In genomic region chr15:85344653-85345104, GRCh38 we compare ENCODE assay signal across 8 cellular contexts. TPM values are rescaled to one million over a fixed set of nuclear protein-coding genes. Genes with fewer than 3 reads are reported as not detected.
DNase-seq lines count a peak whose midpoint lies in the region; ATAC-seq, FAIRE-seq and TF ChIP-seq lines count a peak whose summit lies in the region.
"Not testable (repeated sequence)": the region's sequence is repeated elsewhere in the genome, so short reads cannot be mapped to it uniquely, and the experiment has no call there.

No MANE protein-coding gene starts in this region.

- ATAC-seq in left colon: peak; percentile 45
- peak in 2 of 4 donors; percentile 28 to 42 for ATAC-seq in psoas muscle

- not testable (repeated sequence) for H3K9me3 ChIP-seq in psoas muscle, vagina

- H3K36me3 ChIP-seq in bronchial epithelial cell (ENCODE audit: control insufficient read depth, insufficient read depth, low read length); psoas muscle (ENCODE audit: insufficient read depth in 1 of 2, low read depth in 1 of 2); vagina: not testable (repeated sequence)

- H3K27ac ChIP-seq in RWPE1: peak overlapping the region; percentile 98
- not testable (repeated sequence) for H3K27ac ChIP-seq in psoas muscle
- peak overlapping the region; percentile 70 for H3K27ac ChIP-seq in vagina

- intact Hi-C loops in left colon (cut with DNase I, micrococcal nuclease); psoas muscle (cut with DNase I); vagina (cut with DNase I): not testable (repeated sequence)

- CTCF ChIA-PET in RWPE1 (lab: Yijun Ruan, JAX): not testable (repeated sequence)

- not testable (repeated sequence) for H3K27me3 ChIP-seq in bronchial epithelial cell (ENCODE audit: control insufficient read depth, insufficient read depth, low read length); psoas muscle (ENCODE audit: insufficient read depth in 3 of 3, low read length in 2 of 3); vagina

- not testable (repeated sequence) for H3K4me3 ChIP-seq in bronchial epithelial cell (ENCODE audit: low read depth, low read length); fibroblast of the aortic adventitia (ENCODE audit: low read depth, low read length); psoas muscle; vagina

- not testable (repeated sequence) for TF ChIP-seq POLR2A in vagina (IDR thresholded peaks at IDR 0.05)

- WGBS in psoas muscle, 3 donors: 73 to 81% (median 78%) methylated on average over 6 of the region's 6 CpGs

- H3K4me1 ChIP-seq in psoas muscle: not testable (repeated sequence)
- peaks cover 19% of the 10 kb centered on the region for H3K4me1 ChIP-seq in vagina

- TF ChIP-seq CTCF in RWPE1 (conservative IDR thresholded peaks at IDR 0.05; ENCODE audit: low read depth); bronchial epithelial cell (IDR thresholded peaks at IDR 0.05; ENCODE audit: insufficient read depth, low read length, severe bottlenecking); fibroblast of the aortic adventitia (IDR thresholded peaks at IDR 0.05; ENCODE audit: insufficient read depth, low read length); psoas muscle (IDR thresholded peaks at IDR 0.05); vagina (IDR thresholded peaks at IDR 0.05): not testable (repeated sequence)

- POLR2A ChIA-PET in RWPE1 (lab: Yijun Ruan, JAX; ENCODE audit: low non-redundant PET): not testable (repeated sequence)

- FAIRE-seq in bronchial epithelial cell (lab: Jason Lieb, UNC): peak; percentile 99

- peak; percentile 27 for DNase-seq in DMS53 (lab: John Stamatoyannopoulos, UW)
- DNase-seq in HT-29 (ENCODE audit: low spot score): peak; percentile 55
- peak; percentile 62 for DNase-seq in RWPE1 (ENCODE audit: low spot score)
- DNase-seq in bronchial epithelial cell (ENCODE audit: low read depth): peak; percentile 90
- DNase-seq in fibroblast of the aortic adventitia (ENCODE audit: low read depth): peak; percentile 95
- DNase-seq in left colon; vagina (ENCODE audit: extremely low spot score in 2 of 2): not testable (repeated sequence)
- peak; percentile 29 to 65 for DNase-seq in psoas muscle

RNA-seq across cellular contexts. Expression of gene AKAP13, which starts 35.7 kb away (rescaled TPM):
- 90.3 and 108 TPM in 2 replicates for total RNA-seq in HT-29 (2014; rRNA removed; shearing (Covaris generic))
- 41.1 and 53.4 TPM in 2 replicates for total RNA-seq in bronchial epithelial cell
- total RNA-seq in fibroblast of the aortic adventitia (ENCODE audit: low replicate concordance): 87.7 and 89.9 TPM in 2 replicates
- total RNA-seq in left colon: 100 to 1,000 TPM; 151 to 159 TPM
- total RNA-seq in psoas muscle: 100 to 1,000 TPM in 3 of 4 donors, 10 to 100 TPM in 1; 93.7 to 126 (median 122) TPM
- 10 to 100 TPM; 18.2 to 86.0 (median 46.5) TPM for polyA plus RNA-seq in psoas muscle
- total RNA-seq in vagina: 177 TPM
